In the genomic region with DNA sequence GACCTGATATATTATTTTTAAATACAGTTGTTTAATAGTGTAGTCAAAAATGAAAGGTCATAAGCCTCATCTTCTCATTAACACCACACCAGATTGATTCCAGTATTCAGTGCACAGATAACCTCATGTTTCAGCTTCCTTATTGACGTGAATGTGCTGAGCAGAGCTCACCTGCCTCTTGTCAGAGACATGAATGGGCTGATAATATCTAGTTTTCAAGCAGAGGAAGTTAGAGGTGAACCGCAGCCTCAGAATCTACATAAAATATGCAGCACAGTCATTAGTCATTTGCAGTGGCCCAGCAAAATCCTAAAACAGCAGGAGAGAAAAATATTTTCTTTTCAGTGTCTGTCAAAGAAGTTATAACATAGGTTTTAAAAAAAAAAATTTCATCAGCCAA, we compare ENCODE assay signal across 16 cellular contexts.
A peak's percentile ranks its signal among the peaks of the same experiment; 100 is the strongest.
DNase-seq lines count a peak whose midpoint lies in the region; ATAC-seq and TF ChIP-seq lines count a peak whose summit lies in the region.
"Had no signal": no experiment of that assay in that cellular context is flagged by ENCODE, and none has a peak within 500 bp of the region (broad histone marks: within the 10 kb centered on the region; RNA-seq: fewer than 3 reads in every experiment).

No MANE protein-coding gene starts in this region.

- H3K27me3 ChIP-seq in mesendoderm (ENCODE audit: insufficient read depth, low read length, poor library complexity) = no peaks in the 10 kb centered on the region
- H3K27me3 ChIP-seq in Peyer's patch = no peaks in the 10 kb centered on the region
- H3K27me3 ChIP-seq: adrenal gland, vagina had no signal

- H3K4me1 Mint-ChIP-seq in activated T-cell treated with anti-CD3 and anti-CD28 coated beads, Interleukin-2, amount 50 U/mL, for 4 hours (ENCODE audit: low read depth) = peaks cover 12% of the 10 kb centered on the region
- H3K4me1 Mint-ChIP-seq in Calu3 (ENCODE audit: low read depth, unreplicated experiment) = no peaks in the 10 kb centered on the region
- H3K4me1 Mint-ChIP-seq: activated B cell treated with CpG ODN at 0.5 μM for 24 hours; stimulated activated memory B cell treated with anti-CD40 and anti-IgM and Interleukin-4, amounts not matched to agents 10 μg/mL and 1 μg/mL and 100 μg/mL, for 72 hours had no signal

- WGBS in mesendoderm (ENCODE audit: extremely low coverage, insufficient coverage, low lambda C conversion rate) = no CpG with 5 or more reads among the region's 2 CpGs

- H3K27ac ChIP-seq in mesendoderm (ENCODE audit: low read depth, low read length) (no peak overlapping the region), Peyer's patch (no peak overlapping the region)
- H3K27ac ChIP-seq: adrenal gland, vagina had no signal

- H3K36me3 Mint-ChIP-seq in activated T-cell treated with anti-CD3 and anti-CD28 coated beads, Interleukin-2, amount 50 U/mL, for 4 hours (ENCODE audit: insufficient read depth) = no peaks in the 10 kb centered on the region
- peaks cover 13% of the 10 kb centered on the region for H3K36me3 Mint-ChIP-seq in Calu3 (ENCODE audit: insufficient read depth, unreplicated experiment)
- H3K36me3 Mint-ChIP-seq: stimulated activated memory B cell treated with anti-CD40 and anti-IgM and Interleukin-4, amounts not matched to agents 10 μg/mL and 1 μg/mL and 100 μg/mL, for 72 hours had no signal

- H3K23ac ChIP-seq in mesendoderm (ENCODE audit: low read length) = no peak overlapping the region

- TF ChIP-seq POLR2A in Peyer's patch (IDR thresholded peaks at IDR 0.05) = no peak

- no peak overlapping the region for H3K4me3 Mint-ChIP-seq in activated T-cell treated with anti-CD3 and anti-CD28 coated beads, Interleukin-2, amount 50 U/mL, for 4 hours
- H3K4me3 Mint-ChIP-seq in Calu3 (ENCODE audit: low read depth, unreplicated experiment) = no peak overlapping the region
- H3K4me3 Mint-ChIP-seq: activated B cell treated with CpG ODN at 0.5 μM for 24 hours; stimulated activated memory B cell treated with anti-CD40 and anti-IgM and Interleukin-4, amounts not matched to agents 10 μg/mL and 1 μg/mL and 100 μg/mL, for 72 hours had no signal

- peak; percentile 30 for DNase-seq in activated CD4-positive, alpha-beta T cell treated with anti-CD3 and anti-CD28 coated beads for 48 hours
- DNase-seq in activated CD4-positive, alpha-beta T cell treated with anti-CD3 and anti-CD28 coated beads for 1 hour = no peak
- DNase-seq in M059J (ENCODE audit: low read depth) = peak; percentile 70
- no peak for DNase-seq in activated T-cell treated with anti-CD3 and anti-CD28 coated beads, Interleukin-2, amount 50 U/mL, for 4 hours
- DNase-seq in mesendoderm = peak; percentile 44
- DNase-seq in epidermal melanocyte (ENCODE audit: insufficient read length, low spot score) = no peak
- no peak for DNase-seq in Calu3
- DNase-seq in Peyer's patch = no peak
- DNase-seq: activated B cell treated with CpG ODN at 0.5 μM for 24 hours, adrenal gland, NCI-H1417, NCI-H524, posterior cingulate gyrus, SHP77 treated with DMSO at 0.1 percent for 48 hours had no signal

- H3K9me3 Mint-ChIP-seq in activated T-cell treated with anti-CD3 and anti-CD28 coated beads, Interleukin-2, amount 50 U/mL, for 4 hours = no peaks in the 10 kb centered on the region
- no peaks in the 10 kb centered on the region for H3K9me3 Mint-ChIP-seq in Calu3 (ENCODE audit: low read depth, unreplicated experiment)
- H3K9me3 Mint-ChIP-seq: activated B cell treated with CpG ODN at 0.5 μM for 24 hours; stimulated activated memory B cell treated with anti-CD40 and anti-IgM and Interleukin-4, amounts not matched to agents 10 μg/mL and 1 μg/mL and 100 μg/mL, for 72 hours had no signal

- H2BK5ac ChIP-seq in mesendoderm (ENCODE audit: low read length) = no peak overlapping the region

- TF ChIP-seq CTCF in Calu3 (IDR thresholded peaks at IDR 0.05; ENCODE audit: unreplicated experiment) = no peak
- TF ChIP-seq CTCF in Peyer's patch (IDR thresholded peaks at IDR 0.05) = no peak

- no peak overlapping the region for H3K27ac Mint-ChIP-seq in Calu3 (ENCODE audit: unreplicated experiment)
- H3K27ac Mint-ChIP-seq: activated B cell treated with CpG ODN at 0.5 μM for 24 hours; stimulated activated memory B cell treated with anti-CD40 and anti-IgM and Interleukin-4, amounts not matched to agents 10 μg/mL and 1 μg/mL and 100 μg/mL, for 72 hours had no signal

- H2BK120ac ChIP-seq in mesendoderm (ENCODE audit: low read depth, low read length) = no peak overlapping the region

- H3K79me1 ChIP-seq in mesendoderm (ENCODE audit: low read length) = no peaks in the 10 kb centered on the region

- CTCF ChIA-PET in Calu3 (lab: Charles Lee) = no interaction called here

- H4K5ac ChIP-seq in mesendoderm (ENCODE audit: low read length) = no peak overlapping the region

- no peak overlapping the region for H2AK5ac ChIP-seq in mesendoderm (ENCODE audit: low read length)

- H3K4me3 ChIP-seq in mesendoderm (ENCODE audit: low read length) = no peak overlapping the region
- H3K4me3 ChIP-seq in Peyer's patch = no peak overlapping the region
- H3K4me3 ChIP-seq: adrenal gland, vagina had no signal

- H3K4me1 ChIP-seq in mesendoderm (ENCODE audit: control insufficient read depth, low read depth, low read length) (no peaks in the 10 kb centered on the region), Peyer's patch (no peaks in the 10 kb centered on the region)
- H3K4me1 ChIP-seq: adrenal gland, vagina had no signal

- H3K4ac ChIP-seq in mesendoderm (ENCODE audit: low read depth, low read length) = no peak overlapping the region

- H3K79me2 ChIP-seq in mesendoderm (ENCODE audit: control insufficient read depth, insufficient read depth, low read length) = no peaks in the 10 kb centered on the region

- BruUV-seq in Calu3 (replicated peaks; lab: Mats Ljungman, UMichigan) = no TSS peak

- H3K27me3 Mint-ChIP-seq in activated T-cell treated with anti-CD3 and anti-CD28 coated beads, Interleukin-2, amount 50 U/mL, for 4 hours (ENCODE audit: low read depth) = peaks cover 13% of the 10 kb centered on the region
- no peaks in the 10 kb centered on the region for H3K27me3 Mint-ChIP-seq in Calu3 (ENCODE audit: unreplicated experiment)

- H3K36me3 ChIP-seq in mesendoderm (ENCODE audit: control insufficient read depth, insufficient read depth, low read length) (no peaks in the 10 kb centered on the region), Peyer's patch (no peaks in the 10 kb centered on the region)
- H3K36me3 ChIP-seq: adrenal gland, vagina had no signal

- no peak overlapping the region for H3K18ac ChIP-seq in mesendoderm (ENCODE audit: low read length)

- ATAC-seq in activated T-cell treated with anti-CD3 and anti-CD28 coated beads, Interleukin-2, amount 50 U/mL, for 4 hours = peak; percentile 76 to 90
- ATAC-seq: stimulated activated memory B cell treated with anti-CD40 and anti-IgM and Interleukin-4, amounts not matched to agents 10 μg/mL and 1 μg/mL and 100 μg/mL, for 72 hours had no signal

- H3K4me2 ChIP-seq in mesendoderm (ENCODE audit: low read length) = no peak overlapping the region

- no peak overlapping the region for H4K8ac ChIP-seq in mesendoderm (ENCODE audit: low read depth, low read length)

- intact Hi-C loops in Calu3 (cut with micrococcal nuclease; ENCODE audit: unreplicated experiment) = no loop called here

- no peak overlapping the region for H3K9ac ChIP-seq in mesendoderm (ENCODE audit: low read length)

- no peak overlapping the region for H2BK15ac ChIP-seq in mesendoderm (replicated peaks; ENCODE audit: low read depth)

- H3K9me3 ChIP-seq in Peyer's patch = no peaks in the 10 kb centered on the region
- H3K9me3 ChIP-seq: adrenal gland, vagina had no signal

- H3K56ac ChIP-seq in mesendoderm (ENCODE audit: low read length) = no peak overlapping the region

Comparison
In these comparisons a context has a peak if more than half of its experiments do, and no peak if none do; other contexts are left out.
1. DNase-seq: peak in activated CD4-positive, alpha-beta T cell treated with anti-CD3 and anti-CD28 coated beads for 48 hours (single experiment), M059J (single experiment) and mesendoderm (single experiment); none in activated CD4-positive, alpha-beta T cell treated with anti-CD3 and anti-CD28 coated beads for 1 hour (single experiment), activated T-cell treated with anti-CD3 and anti-CD28 coated beads, Interleukin-2, amount 50 U/mL, for 4 hours (single experiment), epidermal melanocyte (single experiment), Calu3 (single experiment) and Peyer's patch (0 of 3).